ENCODE assay signal across 1 cellular context in the genomic region with DNA sequence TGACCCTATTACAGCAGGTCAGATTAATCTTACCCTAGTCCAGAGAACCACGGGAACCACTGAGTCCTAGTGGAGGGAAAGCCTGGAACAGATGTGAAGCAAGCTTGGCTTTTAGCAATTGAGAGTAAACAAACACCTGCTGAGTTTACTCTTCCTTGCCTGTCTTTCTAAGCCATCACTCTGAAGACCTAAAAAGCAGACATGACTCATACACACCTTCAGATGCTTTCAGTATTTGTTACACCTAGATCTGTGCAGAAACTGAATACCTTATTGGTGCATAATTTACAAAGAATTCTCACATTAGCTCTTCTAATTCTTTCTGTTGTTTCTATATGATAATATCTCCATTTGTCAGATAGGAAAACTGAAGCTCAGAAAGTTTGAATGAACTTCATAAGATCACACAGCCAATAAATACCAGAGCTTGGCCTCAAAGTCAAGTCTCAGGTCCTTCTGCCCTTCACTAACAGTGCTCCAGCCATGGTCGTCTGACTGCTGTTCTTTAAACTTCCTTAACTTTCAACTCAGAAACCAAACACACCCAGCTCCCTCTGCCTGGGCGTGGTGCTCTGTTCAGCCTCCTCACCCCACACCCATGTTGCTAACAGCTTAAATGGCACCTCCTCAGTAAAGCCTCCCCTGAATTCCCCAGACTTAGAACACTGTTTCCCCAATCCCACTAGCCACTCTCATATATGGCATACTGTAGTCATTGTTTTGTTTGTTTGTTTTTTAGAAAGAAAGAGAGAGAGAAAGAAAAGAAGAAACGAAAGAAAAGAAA.
TF ChIP-seq lines count a peak whose summit lies in the region.

No MANE protein-coding gene starts in this region.

TF ChIP-seq in WTC11, 78 proteins besides CTCF, POLR2A, EP300 and RAD21:
- TF ChIP-seq, protein P1, sequence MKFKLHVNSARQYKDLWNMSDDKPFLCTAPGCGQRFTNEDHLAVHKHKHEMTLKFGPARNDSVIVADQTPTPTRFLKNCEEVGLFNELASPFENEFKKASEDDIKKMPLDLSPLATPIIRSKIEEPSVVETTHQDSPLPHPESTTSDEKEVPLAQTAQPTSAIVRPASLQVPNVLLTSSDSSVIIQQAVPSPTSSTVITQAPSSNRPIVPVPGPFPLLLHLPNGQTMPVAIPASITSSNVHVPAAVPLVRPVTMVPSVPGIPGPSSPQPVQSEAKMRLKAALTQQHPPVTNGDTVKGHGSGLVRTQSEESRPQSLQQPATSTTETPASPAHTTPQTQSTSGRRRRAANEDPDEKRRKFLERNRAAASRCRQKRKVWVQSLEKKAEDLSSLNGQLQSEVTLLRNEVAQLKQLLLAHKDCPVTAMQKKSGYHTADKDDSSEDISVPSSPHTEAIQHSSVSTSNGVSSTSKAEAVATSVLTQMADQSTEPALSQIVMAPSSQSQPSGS (CRISPR knock-in tag; IDR thresholded peaks at IDR 0.05; ENCODE audit: borderline replicate concordance, low read depth) = no peak
- TF ChIP-seq NR2C2 (CRISPR knock-in tag; IDR thresholded peaks at IDR 0.05) = no peak
- TF ChIP-seq, protein P2, sequence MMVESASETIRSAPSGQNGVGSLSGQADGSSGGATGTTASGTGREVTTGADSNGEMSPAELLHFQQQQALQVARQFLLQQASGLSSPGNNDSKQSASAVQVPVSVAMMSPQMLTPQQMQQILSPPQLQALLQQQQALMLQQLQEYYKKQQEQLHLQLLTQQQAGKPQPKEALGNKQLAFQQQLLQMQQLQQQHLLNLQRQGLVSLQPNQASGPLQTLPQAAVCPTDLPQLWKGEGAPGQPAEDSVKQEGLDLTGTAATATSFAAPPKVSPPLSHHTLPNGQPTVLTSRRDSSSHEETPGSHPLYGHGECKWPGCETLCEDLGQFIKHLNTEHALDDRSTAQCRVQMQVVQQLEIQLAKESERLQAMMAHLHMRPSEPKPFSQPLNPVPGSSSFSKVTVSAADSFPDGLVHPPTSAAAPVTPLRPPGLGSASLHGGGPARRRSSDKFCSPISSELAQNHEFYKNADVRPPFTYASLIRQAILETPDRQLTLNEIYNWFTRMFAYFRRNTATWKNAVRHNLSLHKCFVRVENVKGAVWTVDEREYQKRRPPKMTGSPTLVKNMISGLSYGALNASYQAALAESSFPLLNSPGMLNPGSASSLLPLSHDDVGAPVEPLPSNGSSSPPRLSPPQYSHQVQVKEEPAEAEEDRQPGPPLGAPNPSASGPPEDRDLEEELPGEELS (CRISPR knock-in tag; IDR thresholded peaks at IDR 0.05) = no peak
- TF ChIP-seq, protein P3, sequence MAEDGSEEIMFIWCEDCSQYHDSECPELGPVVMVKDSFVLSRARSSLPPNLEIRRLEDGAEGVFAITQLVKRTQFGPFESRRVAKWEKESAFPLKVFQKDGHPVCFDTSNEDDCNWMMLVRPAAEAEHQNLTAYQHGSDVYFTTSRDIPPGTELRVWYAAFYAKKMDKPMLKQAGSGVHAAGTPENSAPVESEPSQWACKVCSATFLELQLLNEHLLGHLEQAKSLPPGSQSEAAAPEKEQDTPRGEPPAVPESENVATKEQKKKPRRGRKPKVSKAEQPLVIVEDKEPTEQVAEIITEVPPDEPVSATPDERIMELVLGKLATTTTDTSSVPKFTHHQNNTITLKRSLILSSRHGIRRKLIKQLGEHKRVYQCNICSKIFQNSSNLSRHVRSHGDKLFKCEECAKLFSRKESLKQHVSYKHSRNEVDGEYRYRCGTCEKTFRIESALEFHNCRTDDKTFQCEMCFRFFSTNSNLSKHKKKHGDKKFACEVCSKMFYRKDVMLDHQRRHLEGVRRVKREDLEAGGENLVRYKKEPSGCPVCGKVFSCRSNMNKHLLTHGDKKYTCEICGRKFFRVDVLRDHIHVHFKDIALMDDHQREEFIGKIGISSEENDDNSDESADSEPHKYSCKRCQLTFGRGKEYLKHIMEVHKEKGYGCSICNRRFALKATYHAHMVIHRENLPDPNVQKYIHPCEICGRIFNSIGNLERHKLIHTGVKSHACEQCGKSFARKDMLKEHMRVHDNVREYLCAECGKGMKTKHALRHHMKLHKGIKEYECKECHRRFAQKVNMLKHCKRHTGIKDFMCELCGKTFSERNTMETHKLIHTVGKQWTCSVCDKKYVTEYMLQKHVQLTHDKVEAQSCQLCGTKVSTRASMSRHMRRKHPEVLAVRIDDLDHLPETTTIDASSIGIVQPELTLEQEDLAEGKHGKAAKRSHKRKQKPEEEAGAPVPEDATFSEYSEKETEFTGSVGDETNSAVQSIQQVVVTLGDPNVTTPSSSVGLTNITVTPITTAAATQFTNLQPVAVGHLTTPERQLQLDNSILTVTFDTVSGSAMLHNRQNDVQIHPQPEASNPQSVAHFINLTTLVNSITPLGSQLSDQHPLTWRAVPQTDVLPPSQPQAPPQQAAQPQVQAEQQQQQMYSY (CRISPR knock-in tag; IDR thresholded peaks at IDR 0.05) = no peak
- TF ChIP-seq NR3C1 (CRISPR knock-in tag; conservative IDR thresholded peaks at IDR 0.05; ENCODE audit: low read depth) = no peak
- TF ChIP-seq, protein P4, sequence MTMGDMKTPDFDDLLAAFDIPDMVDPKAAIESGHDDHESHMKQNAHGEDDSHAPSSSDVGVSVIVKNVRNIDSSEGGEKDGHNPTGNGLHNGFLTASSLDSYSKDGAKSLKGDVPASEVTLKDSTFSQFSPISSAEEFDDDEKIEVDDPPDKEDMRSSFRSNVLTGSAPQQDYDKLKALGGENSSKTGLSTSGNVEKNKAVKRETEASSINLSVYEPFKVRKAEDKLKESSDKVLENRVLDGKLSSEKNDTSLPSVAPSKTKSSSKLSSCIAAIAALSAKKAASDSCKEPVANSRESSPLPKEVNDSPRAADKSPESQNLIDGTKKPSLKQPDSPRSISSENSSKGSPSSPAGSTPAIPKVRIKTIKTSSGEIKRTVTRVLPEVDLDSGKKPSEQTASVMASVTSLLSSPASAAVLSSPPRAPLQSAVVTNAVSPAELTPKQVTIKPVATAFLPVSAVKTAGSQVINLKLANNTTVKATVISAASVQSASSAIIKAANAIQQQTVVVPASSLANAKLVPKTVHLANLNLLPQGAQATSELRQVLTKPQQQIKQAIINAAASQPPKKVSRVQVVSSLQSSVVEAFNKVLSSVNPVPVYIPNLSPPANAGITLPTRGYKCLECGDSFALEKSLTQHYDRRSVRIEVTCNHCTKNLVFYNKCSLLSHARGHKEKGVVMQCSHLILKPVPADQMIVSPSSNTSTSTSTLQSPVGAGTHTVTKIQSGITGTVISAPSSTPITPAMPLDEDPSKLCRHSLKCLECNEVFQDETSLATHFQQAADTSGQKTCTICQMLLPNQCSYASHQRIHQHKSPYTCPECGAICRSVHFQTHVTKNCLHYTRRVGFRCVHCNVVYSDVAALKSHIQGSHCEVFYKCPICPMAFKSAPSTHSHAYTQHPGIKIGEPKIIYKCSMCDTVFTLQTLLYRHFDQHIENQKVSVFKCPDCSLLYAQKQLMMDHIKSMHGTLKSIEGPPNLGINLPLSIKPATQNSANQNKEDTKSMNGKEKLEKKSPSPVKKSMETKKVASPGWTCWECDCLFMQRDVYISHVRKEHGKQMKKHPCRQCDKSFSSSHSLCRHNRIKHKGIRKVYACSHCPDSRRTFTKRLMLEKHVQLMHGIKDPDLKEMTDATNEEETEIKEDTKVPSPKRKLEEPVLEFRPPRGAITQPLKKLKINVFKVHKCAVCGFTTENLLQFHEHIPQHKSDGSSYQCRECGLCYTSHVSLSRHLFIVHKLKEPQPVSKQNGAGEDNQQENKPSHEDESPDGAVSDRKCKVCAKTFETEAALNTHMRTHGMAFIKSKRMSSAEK (CRISPR knock-in tag; IDR thresholded peaks at IDR 0.05; ENCODE audit: borderline replicate concordance) = no peak
- TF ChIP-seq ESRRA (CRISPR knock-in tag; IDR thresholded peaks at IDR 0.05; ENCODE audit: borderline replicate concordance) = no peak
- TF ChIP-seq GTF2I (CRISPR knock-in tag; conservative IDR thresholded peaks at IDR 0.05) = no peak
- no peak for TF ChIP-seq EMX1 (CRISPR knock-in tag; IDR thresholded peaks at IDR 0.05)
- no peak for TF ChIP-seq FOXP1 (CRISPR knock-in tag; IDR thresholded peaks at IDR 0.05; ENCODE audit: borderline replicate concordance)
- TF ChIP-seq NFATC4 (CRISPR knock-in tag; IDR thresholded peaks at IDR 0.05) = no peak
- no peak for TF ChIP-seq CREB1 (CRISPR knock-in tag; IDR thresholded peaks at IDR 0.05)
- TF ChIP-seq ZNF138 (CRISPR knock-in tag; conservative IDR thresholded peaks at IDR 0.05) = no peak
- no peak for TF ChIP-seq MYBL2 (CRISPR knock-in tag; IDR thresholded peaks at IDR 0.05)
- TF ChIP-seq, protein P5, sequence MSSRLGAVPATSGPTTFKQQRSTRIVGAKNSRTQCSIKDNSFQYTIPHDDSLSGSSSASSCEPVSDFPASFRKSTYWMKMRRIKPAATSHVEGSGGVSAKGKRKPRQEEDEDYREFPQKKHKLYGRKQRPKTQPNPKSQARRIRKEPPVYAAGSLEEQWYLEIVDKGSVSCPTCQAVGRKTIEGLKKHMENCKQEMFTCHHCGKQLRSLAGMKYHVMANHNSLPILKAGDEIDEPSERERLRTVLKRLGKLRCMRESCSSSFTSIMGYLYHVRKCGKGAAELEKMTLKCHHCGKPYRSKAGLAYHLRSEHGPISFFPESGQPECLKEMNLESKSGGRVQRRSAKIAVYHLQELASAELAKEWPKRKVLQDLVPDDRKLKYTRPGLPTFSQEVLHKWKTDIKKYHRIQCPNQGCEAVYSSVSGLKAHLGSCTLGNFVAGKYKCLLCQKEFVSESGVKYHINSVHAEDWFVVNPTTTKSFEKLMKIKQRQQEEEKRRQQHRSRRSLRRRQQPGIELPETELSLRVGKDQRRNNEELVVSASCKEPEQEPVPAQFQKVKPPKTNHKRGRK (CRISPR knock-in tag; IDR thresholded peaks at IDR 0.05; ENCODE audit: borderline replicate concordance) = no peak
- TF ChIP-seq, protein P6, sequence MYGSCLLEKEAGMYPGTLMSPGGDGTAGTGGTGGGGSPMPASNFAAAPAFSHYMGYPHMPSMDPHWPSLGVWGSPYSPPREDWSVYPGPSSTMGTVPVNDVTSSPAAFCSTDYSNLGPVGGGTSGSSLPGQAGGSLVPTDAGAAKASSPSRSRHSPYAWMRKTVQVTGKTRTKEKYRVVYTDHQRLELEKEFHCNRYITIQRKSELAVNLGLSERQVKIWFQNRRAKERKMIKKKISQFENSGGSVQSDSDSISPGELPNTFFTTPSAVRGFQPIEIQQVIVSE (CRISPR knock-in tag; IDR thresholded peaks at IDR 0.05; ENCODE audit: borderline replicate concordance) = no peak
- TF ChIP-seq SP1 (CRISPR knock-in tag; conservative IDR thresholded peaks at IDR 0.05) = no peak
- TF ChIP-seq, protein P7, sequence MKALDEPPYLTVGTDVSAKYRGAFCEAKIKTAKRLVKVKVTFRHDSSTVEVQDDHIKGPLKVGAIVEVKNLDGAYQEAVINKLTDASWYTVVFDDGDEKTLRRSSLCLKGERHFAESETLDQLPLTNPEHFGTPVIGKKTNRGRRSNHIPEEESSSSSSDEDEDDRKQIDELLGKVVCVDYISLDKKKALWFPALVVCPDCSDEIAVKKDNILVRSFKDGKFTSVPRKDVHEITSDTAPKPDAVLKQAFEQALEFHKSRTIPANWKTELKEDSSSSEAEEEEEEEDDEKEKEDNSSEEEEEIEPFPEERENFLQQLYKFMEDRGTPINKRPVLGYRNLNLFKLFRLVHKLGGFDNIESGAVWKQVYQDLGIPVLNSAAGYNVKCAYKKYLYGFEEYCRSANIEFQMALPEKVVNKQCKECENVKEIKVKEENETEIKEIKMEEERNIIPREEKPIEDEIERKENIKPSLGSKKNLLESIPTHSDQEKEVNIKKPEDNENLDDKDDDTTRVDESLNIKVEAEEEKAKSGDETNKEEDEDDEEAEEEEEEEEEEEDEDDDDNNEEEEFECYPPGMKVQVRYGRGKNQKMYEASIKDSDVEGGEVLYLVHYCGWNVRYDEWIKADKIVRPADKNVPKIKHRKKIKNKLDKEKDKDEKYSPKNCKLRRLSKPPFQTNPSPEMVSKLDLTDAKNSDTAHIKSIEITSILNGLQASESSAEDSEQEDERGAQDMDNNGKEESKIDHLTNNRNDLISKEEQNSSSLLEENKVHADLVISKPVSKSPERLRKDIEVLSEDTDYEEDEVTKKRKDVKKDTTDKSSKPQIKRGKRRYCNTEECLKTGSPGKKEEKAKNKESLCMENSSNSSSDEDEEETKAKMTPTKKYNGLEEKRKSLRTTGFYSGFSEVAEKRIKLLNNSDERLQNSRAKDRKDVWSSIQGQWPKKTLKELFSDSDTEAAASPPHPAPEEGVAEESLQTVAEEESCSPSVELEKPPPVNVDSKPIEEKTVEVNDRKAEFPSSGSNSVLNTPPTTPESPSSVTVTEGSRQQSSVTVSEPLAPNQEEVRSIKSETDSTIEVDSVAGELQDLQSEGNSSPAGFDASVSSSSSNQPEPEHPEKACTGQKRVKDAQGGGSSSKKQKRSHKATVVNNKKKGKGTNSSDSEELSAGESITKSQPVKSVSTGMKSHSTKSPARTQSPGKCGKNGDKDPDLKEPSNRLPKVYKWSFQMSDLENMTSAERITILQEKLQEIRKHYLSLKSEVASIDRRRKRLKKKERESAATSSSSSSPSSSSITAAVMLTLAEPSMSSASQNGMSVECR (CRISPR knock-in tag; IDR thresholded peaks at IDR 0.05; ENCODE audit: borderline replicate concordance) = no peak
- no peak for TF ChIP-seq TEAD1 (CRISPR knock-in tag; IDR thresholded peaks at IDR 0.05)
- TF ChIP-seq FOXK1 (CRISPR knock-in tag; IDR thresholded peaks at IDR 0.05) = no peak
TF ChIP-seq in WTC11: peak in this region for 0.
